Comparison of ENCODE assay signal across 1 cellular context in the genomic region with DNA sequence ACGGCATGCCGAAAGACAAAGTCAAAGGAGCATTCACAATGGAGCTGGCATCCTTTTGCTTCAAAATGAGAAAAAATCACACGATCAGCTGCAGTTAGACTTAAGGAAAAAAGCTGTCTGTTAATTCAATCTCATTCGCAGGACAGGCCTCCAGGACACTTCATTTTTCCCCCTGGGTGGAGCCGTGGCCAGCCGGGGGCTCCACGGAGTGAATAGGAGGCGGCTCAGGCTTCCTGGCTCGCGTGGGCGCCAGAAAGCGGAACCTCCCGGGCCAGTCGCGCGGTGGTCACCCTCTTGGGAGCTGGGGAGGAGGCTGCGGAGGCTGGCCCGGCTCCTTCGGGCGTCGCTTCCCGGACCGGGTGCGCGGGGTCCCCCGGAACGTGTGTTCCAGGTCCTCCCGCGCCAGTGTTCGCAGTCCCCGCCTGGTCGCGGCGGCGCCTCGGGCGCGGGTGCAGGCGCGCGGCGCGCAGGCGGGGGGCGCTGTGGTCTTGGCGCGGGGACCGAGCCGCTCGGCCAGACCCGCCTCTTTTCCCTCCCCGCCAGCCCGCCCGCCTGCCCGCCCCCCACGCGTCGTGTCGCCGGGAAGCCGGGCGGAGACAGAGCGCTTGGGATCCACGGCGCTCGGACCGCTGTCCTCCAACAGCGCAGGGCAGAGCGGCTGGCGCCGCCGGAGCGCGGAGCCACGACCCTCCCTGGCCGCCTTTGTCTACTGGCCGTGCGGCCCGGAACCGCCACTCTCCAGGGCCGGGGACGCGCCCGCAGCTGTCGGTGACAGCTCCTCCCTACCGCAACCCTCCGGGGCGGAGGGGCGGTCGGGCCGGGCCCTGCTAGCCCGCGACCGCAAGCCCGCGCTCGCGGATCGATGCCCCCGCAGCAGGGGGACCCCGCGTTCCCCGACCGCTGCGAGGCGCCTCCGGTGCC.
A peak's percentile ranks its signal among the peaks of the same experiment; 100 is the strongest.
TF ChIP-seq lines count a peak whose summit lies in the region.

A gene (plus strand): TSS at position 599 of the 921 bp plus-strand sequence. CDS start 264 bp downstream, at position 863.

TF ChIP-seq in HepG2, 621 proteins besides CTCF, POLR2A, EP300 and RAD21 (continues in another document):
- TF ChIP-seq, protein P1, sequence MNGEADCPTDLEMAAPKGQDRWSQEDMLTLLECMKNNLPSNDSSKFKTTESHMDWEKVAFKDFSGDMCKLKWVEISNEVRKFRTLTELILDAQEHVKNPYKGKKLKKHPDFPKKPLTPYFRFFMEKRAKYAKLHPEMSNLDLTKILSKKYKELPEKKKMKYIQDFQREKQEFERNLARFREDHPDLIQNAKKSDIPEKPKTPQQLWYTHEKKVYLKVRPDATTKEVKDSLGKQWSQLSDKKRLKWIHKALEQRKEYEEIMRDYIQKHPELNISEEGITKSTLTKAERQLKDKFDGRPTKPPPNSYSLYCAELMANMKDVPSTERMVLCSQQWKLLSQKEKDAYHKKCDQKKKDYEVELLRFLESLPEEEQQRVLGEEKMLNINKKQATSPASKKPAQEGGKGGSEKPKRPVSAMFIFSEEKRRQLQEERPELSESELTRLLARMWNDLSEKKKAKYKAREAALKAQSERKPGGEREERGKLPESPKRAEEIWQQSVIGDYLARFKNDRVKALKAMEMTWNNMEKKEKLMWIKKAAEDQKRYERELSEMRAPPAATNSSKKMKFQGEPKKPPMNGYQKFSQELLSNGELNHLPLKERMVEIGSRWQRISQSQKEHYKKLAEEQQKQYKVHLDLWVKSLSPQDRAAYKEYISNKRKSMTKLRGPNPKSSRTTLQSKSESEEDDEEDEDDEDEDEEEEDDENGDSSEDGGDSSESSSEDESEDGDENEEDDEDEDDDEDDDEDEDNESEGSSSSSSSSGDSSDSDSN (CRISPR knock-in tag; IDR thresholded peaks at IDR 0.05): peak; percentile 83
- TF ChIP-seq TEAD3 (CRISPR knock-in tag; optimal IDR thresholded peaks at IDR 0.05; ENCODE audit: borderline replicate concordance): no peak
- TF ChIP-seq, protein P2, sequence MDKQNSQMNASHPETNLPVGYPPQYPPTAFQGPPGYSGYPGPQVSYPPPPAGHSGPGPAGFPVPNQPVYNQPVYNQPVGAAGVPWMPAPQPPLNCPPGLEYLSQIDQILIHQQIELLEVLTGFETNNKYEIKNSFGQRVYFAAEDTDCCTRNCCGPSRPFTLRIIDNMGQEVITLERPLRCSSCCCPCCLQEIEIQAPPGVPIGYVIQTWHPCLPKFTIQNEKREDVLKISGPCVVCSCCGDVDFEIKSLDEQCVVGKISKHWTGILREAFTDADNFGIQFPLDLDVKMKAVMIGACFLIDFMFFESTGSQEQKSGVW (CRISPR knock-in tag; IDR thresholded peaks at IDR 0.05; ENCODE audit: borderline replicate concordance): no peak
- TF ChIP-seq ZNF782 (CRISPR knock-in tag; IDR thresholded peaks at IDR 0.05; ENCODE audit: borderline replicate concordance): no peak
- no peak for TF ChIP-seq SUZ12 (IDR thresholded peaks at IDR 0.05; ENCODE audit: low read depth, low read length)
- TF ChIP-seq, protein P3, sequence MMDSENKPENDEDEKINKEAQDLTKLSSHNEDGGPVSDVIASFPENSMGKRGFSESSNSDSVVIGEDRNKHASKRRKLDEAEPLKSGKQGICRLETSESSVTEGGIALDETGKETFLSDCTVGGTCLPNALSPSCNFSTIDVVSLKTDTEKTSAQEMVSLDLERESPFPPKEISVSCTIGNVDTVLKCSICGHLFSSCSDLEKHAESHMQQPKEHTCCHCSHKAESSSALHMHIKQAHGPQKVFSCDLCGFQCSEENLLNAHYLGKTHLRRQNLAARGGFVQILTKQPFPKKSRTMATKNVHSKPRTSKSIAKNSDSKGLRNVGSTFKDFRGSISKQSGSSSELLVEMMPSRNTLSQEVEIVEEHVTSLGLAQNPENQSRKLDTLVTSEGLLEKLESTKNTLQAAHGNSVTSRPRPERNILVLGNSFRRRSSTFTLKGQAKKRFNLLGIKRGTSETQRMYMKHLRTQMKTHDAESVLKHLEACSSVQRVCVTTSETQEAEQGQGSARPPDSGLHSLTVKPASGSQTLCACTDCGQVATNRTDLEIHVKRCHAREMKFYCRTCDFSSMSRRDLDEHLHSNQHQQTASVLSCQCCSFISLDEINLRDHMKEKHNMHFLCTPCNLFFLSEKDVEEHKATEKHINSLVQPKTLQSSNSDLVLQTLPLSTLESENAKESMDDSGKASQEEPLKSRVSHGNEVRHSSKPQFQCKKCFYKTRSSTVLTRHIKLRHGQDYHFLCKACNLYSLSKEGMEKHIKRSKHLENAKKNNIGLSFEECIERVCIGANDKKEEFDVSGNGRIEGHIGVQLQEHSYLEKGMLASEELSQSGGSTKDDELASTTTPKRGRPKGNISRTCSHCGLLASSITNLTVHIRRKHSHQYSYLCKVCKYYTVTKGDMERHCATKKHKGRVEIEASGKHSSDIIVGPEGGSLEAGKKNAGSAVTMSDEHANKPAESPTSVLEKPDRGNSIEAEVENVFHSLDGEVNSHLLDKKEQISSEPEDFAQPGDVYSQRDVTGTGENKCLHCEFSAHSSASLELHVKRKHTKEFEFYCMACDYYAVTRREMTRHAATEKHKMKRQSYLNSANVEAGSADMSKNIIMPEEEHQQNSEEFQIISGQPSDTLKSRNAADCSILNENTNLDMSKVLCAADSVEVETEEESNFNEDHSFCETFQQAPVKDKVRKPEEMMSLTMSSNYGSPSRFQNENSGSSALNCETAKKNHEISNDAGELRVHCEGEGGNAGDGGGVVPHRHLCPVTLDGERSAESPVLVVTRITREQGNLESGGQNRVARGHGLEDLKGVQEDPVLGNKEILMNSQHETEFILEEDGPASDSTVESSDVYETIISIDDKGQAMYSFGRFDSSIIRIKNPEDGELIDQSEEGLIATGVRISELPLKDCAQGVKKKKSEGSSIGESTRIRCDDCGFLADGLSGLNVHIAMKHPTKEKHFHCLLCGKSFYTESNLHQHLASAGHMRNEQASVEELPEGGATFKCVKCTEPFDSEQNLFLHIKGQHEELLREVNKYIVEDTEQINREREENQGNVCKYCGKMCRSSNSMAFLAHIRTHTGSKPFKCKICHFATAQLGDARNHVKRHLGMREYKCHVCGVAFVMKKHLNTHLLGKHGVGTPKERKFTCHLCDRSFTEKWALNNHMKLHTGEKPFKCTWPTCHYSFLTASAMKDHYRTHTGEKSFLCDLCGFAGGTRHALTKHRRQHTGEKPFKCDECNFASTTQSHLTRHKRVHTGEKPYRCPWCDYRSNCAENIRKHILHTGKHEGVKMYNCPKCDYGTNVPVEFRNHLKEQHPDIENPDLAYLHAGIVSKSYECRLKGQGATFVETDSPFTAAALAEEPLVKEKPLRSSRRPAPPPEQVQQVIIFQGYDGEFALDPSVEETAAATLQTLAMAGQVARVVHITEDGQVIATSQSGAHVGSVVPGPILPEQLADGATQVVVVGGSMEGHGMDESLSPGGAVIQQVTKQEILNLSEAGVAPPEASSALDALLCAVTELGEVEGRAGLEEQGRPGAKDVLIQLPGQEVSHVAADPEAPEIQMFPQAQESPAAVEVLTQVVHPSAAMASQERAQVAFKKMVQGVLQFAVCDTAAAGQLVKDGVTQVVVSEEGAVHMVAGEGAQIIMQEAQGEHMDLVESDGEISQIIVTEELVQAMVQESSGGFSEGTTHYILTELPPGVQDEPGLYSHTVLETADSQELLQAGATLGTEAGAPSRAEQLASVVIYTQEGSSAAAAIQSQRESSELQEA (CRISPR knock-in tag; IDR thresholded peaks at IDR 0.05; ENCODE audit: not compliant biosample characterization): peak; percentile 29
- TF ChIP-seq MEIS1 (CRISPR knock-in tag; IDR thresholded peaks at IDR 0.05; ENCODE audit: borderline replicate concordance): no peak
- TF ChIP-seq ZNF775 (CRISPR knock-in tag; IDR thresholded peaks at IDR 0.05; ENCODE audit: borderline replicate concordance): no peak
- no peak for TF ChIP-seq ZNF562 (CRISPR knock-in tag; IDR thresholded peaks at IDR 0.05; ENCODE audit: borderline replicate concordance)
- no peak for TF ChIP-seq ZFP1 (CRISPR knock-in tag; IDR thresholded peaks at IDR 0.05)
- 0 out of 2 replicates have a peak, but pooled peaks have one; percentile 20 for TF ChIP-seq BCL6 (CRISPR knock-in tag; IDR thresholded peaks at IDR 0.05)
- no peak for TF ChIP-seq ESRRA (CRISPR knock-in tag; IDR thresholded peaks at IDR 0.05; ENCODE audit: low read depth)
- TF ChIP-seq PHF5A (CRISPR knock-in tag; IDR thresholded peaks at IDR 0.05; ENCODE audit: low read depth, unreplicated experiment): no peak
- TF ChIP-seq, protein P4, sequence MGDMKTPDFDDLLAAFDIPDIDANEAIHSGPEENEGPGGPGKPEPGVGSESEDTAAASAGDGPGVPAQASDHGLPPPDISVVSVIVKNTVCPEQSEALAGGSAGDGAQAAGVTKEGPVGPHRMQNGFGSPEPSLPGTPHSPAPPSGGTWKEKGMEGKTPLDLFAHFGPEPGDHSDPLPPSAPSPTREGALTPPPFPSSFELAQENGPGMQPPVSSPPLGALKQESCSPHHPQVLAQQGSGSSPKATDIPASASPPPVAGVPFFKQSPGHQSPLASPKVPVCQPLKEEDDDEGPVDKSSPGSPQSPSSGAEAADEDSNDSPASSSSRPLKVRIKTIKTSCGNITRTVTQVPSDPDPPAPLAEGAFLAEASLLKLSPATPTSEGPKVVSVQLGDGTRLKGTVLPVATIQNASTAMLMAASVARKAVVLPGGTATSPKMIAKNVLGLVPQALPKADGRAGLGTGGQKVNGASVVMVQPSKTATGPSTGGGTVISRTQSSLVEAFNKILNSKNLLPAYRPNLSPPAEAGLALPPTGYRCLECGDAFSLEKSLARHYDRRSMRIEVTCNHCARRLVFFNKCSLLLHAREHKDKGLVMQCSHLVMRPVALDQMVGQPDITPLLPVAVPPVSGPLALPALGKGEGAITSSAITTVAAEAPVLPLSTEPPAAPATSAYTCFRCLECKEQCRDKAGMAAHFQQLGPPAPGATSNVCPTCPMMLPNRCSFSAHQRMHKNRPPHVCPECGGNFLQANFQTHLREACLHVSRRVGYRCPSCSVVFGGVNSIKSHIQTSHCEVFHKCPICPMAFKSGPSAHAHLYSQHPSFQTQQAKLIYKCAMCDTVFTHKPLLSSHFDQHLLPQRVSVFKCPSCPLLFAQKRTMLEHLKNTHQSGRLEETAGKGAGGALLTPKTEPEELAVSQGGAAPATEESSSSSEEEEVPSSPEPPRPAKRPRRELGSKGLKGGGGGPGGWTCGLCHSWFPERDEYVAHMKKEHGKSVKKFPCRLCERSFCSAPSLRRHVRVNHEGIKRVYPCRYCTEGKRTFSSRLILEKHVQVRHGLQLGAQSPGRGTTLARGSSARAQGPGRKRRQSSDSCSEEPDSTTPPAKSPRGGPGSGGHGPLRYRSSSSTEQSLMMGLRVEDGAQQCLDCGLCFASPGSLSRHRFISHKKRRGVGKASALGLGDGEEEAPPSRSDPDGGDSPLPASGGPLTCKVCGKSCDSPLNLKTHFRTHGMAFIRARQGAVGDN (CRISPR knock-in tag; IDR thresholded peaks at IDR 0.05): peak; percentile 87
- no peak for TF ChIP-seq GPN1 (CRISPR knock-in tag; IDR thresholded peaks at IDR 0.05; ENCODE audit: borderline replicate concordance)
- no peak for TF ChIP-seq ZMYM2 (CRISPR knock-in tag; IDR thresholded peaks at IDR 0.05)
- TF ChIP-seq YEATS4 (CRISPR knock-in tag; IDR thresholded peaks at IDR 0.05; ENCODE audit: borderline replicate concordance): peak; percentile 72
- peak; percentile 77 for TF ChIP-seq ZFY (CRISPR knock-in tag; IDR thresholded peaks at IDR 0.05)
- no peak for TF ChIP-seq REXO4 (CRISPR knock-in tag; IDR thresholded peaks at IDR 0.05; ENCODE audit: borderline replicate concordance)
- TF ChIP-seq MTA3 (CRISPR knock-in tag; IDR thresholded peaks at IDR 0.05): no peak
- TF ChIP-seq HNRNPL (IDR thresholded peaks at IDR 0.05; ENCODE audit: low read depth, low read length): no peak
- no peak; the same call in 1 of the 2 replicates for TF ChIP-seq GZF1 (CRISPR knock-in tag; IDR thresholded peaks at IDR 0.05)
- TF ChIP-seq, protein P5, sequence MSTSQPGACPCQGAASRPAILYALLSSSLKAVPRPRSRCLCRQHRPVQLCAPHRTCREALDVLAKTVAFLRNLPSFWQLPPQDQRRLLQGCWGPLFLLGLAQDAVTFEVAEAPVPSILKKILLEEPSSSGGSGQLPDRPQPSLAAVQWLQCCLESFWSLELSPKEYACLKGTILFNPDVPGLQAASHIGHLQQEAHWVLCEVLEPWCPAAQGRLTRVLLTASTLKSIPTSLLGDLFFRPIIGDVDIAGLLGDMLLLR (CRISPR knock-in tag; IDR thresholded peaks at IDR 0.05): 0 out of 2 replicates have a peak, but pooled peaks have one; percentile 39
- TF ChIP-seq ZSCAN20 (CRISPR knock-in tag; IDR thresholded peaks at IDR 0.05; ENCODE audit: borderline replicate concordance): peak; percentile 21; the same call in 1 of the 2 replicates
- peak; percentile 69; the same call in 1 of the 2 replicates for TF ChIP-seq REL (CRISPR knock-in tag; conservative IDR thresholded peaks at IDR 0.05)
- TF ChIP-seq ZNF546 (CRISPR knock-in tag; conservative IDR thresholded peaks at IDR 0.05): 0 out of 2 replicates have a peak, but pooled peaks have one; percentile 39
- TF ChIP-seq ZSCAN30 (CRISPR knock-in tag; IDR thresholded peaks at IDR 0.05): no peak
- TF ChIP-seq, protein P6, sequence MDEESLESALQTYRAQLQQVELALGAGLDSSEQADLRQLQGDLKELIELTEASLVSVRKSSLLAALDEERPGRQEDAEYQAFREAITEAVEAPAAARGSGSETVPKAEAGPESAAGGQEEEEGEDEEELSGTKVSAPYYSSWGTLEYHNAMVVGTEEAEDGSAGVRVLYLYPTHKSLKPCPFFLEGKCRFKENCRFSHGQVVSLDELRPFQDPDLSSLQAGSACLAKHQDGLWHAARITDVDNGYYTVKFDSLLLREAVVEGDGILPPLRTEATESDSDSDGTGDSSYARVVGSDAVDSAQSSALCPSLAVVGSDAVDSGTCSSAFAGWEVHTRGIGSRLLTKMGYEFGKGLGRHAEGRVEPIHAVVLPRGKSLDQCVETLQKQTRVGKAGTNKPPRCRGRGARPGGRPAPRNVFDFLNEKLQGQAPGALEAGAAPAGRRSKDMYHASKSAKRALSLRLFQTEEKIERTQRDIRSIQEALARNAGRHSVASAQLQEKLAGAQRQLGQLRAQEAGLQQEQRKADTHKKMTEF (CRISPR knock-in tag; IDR thresholded peaks at IDR 0.05): peak; percentile 58
- TF ChIP-seq, protein P7, sequence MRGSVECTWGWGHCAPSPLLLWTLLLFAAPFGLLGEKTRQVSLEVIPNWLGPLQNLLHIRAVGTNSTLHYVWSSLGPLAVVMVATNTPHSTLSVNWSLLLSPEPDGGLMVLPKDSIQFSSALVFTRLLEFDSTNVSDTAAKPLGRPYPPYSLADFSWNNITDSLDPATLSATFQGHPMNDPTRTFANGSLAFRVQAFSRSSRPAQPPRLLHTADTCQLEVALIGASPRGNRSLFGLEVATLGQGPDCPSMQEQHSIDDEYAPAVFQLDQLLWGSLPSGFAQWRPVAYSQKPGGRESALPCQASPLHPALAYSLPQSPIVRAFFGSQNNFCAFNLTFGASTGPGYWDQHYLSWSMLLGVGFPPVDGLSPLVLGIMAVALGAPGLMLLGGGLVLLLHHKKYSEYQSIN (CRISPR knock-in tag; IDR thresholded peaks at IDR 0.05; ENCODE audit: borderline replicate concordance): no peak
- TF ChIP-seq, protein P8, sequence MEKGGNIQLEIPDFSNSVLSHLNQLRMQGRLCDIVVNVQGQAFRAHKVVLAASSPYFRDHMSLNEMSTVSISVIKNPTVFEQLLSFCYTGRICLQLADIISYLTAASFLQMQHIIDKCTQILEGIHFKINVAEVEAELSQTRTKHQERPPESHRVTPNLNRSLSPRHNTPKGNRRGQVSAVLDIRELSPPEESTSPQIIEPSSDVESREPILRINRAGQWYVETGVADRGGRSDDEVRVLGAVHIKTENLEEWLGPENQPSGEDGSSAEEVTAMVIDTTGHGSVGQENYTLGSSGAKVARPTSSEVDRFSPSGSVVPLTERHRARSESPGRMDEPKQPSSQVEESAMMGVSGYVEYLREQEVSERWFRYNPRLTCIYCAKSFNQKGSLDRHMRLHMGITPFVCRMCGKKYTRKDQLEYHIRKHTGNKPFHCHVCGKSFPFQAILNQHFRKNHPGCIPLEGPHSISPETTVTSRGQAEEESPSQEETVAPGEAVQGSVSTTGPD (CRISPR knock-in tag; IDR thresholded peaks at IDR 0.05): no peak
- TF ChIP-seq SP4 (CRISPR knock-in tag; IDR thresholded peaks at IDR 0.05): peak; percentile 61
- TF ChIP-seq RFXANK (CRISPR knock-in tag; IDR thresholded peaks at IDR 0.05): no peak
- TF ChIP-seq ZNF263 (CRISPR knock-in tag; IDR thresholded peaks at IDR 0.05): peak; percentile 83
- TF ChIP-seq HHEX (CRISPR knock-in tag; IDR thresholded peaks at IDR 0.05): no peak
- no peak for TF ChIP-seq ARNT (IDR thresholded peaks at IDR 0.05)
